ENCODE assay signal across 29 cellular contexts in genomic region chr21:26565546-26565945, GRCh38. TPM values are rescaled to one million over a fixed set of nuclear protein-coding genes. Genes with fewer than 3 reads are reported as not detected.
DNase-seq lines count a peak whose midpoint lies in the region; ATAC-seq, FAIRE-seq and TF ChIP-seq lines count a peak whose summit lies in the region.
"Had no signal": no experiment of that assay in that cellular context is flagged by ENCODE, and none has a peak within 500 bp of the region (broad histone marks: within the 10 kb centered on the region; RNA-seq: fewer than 3 reads in every experiment).

No MANE protein-coding gene starts in this region.

- peaks cover 47% of the 10 kb centered on the region for H3K4me1 ChIP-seq in left ventricle myocardium inferior
- H3K4me1 ChIP-seq in endothelial cell of umbilical vein (ENCODE audit: control insufficient read depth, extremely low read depth, insufficient read depth, low read length): peaks cover 34% of the 10 kb centered on the region
- H3K4me1 ChIP-seq in parathyroid adenoma: no peaks in the 10 kb centered on the region
- H3K4me1 ChIP-seq in uterus: no peaks in the 10 kb centered on the region
- no peaks in the 10 kb centered on the region for H3K4me1 ChIP-seq in mucosa of descending colon (ENCODE audit: low read depth)

- H3K36me3 ChIP-seq in left ventricle myocardium inferior (no peaks in the 10 kb centered on the region), endothelial cell of umbilical vein (ENCODE audit: control insufficient read depth in 2 of 2, extremely low read depth in 1 of 2, insufficient read depth in 2 of 2, low read length in 2 of 2) (peaks cover under 1 to 2% of the 10 kb centered on the region in 2 experiments), parathyroid adenoma (ENCODE audit: control insufficient read depth, insufficient read depth, low read length) (no peaks in the 10 kb centered on the region), uterus (no peaks in the 10 kb centered on the region), mucosa of descending colon (ENCODE audit: low read depth) (no peaks in the 10 kb centered on the region)

- no peaks in the 10 kb centered on the region for H3K9me1 ChIP-seq in endothelial cell of umbilical vein (replicated peaks; ENCODE audit: control insufficient read depth, extremely low read depth, insufficient read depth, low read length)

- no TSS peak for BruUV-seq in endothelial cell of umbilical vein (replicated peaks; lab: Mats Ljungman, UMichigan)

- no peaks in the 10 kb centered on the region for H4K20me1 ChIP-seq in endothelial cell of umbilical vein (replicated peaks; ENCODE audit: control insufficient read depth, extremely low read depth, insufficient read depth, low read length)

- H3K79me2 ChIP-seq in endothelial cell of umbilical vein (ENCODE audit: control insufficient read depth, insufficient read depth, low read length) (peaks cover 8% of the 10 kb centered on the region), parathyroid adenoma (no peaks in the 10 kb centered on the region)

- no peak for ATAC-seq in left ventricle myocardium superior
- no peak for ATAC-seq in mucosa of descending colon
- ATAC-seq: HepG2, Panc1 had no signal

- H3K9ac ChIP-seq in endothelial cell of umbilical vein (replicated peaks; ENCODE audit: extremely low read depth, insufficient read depth, low read length) (no peak overlapping the region), parathyroid adenoma (no peak overlapping the region)
- H3K9ac ChIP-seq: GM23248 had no signal

- FAIRE-seq in endothelial cell of umbilical vein (lab: Jason Lieb, UNC): no peak
- FAIRE-seq: GM18507, HepG2 had no signal

- TF ChIP-seq CTCF in left ventricle myocardium inferior (IDR thresholded peaks at IDR 0.05; ENCODE audit: borderline replicate concordance): no peak
- no peak for TF ChIP-seq CTCF in endothelial cell of umbilical vein (IDR thresholded peaks at IDR 0.05; ENCODE audit: extremely low read depth in 1 of 2, insufficient read depth in 1 of 2, low read depth in 1 of 2, low read length in 2 of 2)
- no peak for TF ChIP-seq CTCF in parathyroid adenoma (IDR thresholded peaks at IDR 0.05)
- no peak for TF ChIP-seq CTCF in uterus (IDR thresholded peaks at IDR 0.05)
- TF ChIP-seq CTCF in mucosa of descending colon (IDR thresholded peaks at IDR 0.05): no peak

- dilution Hi-C loops in endothelial cell of umbilical vein (cut with MboI; ENCODE audit: extremely low pct_ligation_motif_present, low sequenced_read_pairs): no loop called here

- no peak overlapping the region for H3K4me3 ChIP-seq in left ventricle myocardium inferior
- no peak overlapping the region for H3K4me3 ChIP-seq in endothelial cell of umbilical vein (replicated peaks in 1 of 3; ENCODE audit: insufficient read depth in 1 of 3, low read depth in 1 of 3, low read length in 3 of 3)
- H3K4me3 ChIP-seq in parathyroid adenoma (ENCODE audit: low read depth, low read length): no peak overlapping the region
- H3K4me3 ChIP-seq in uterus: no peak overlapping the region
- no peak overlapping the region for H3K4me3 ChIP-seq in mucosa of descending colon
- H3K4me3 ChIP-seq: GM23248 had no signal

- POLR2A ChIA-PET in endothelial cell of umbilical vein (lab: Charles Lee): no interaction called here

- intact Hi-C loops in left ventricle myocardium inferior (cut with micrococcal nuclease) (no loop called here), left ventricle myocardium superior (cut with micrococcal nuclease) (no loop called here), endothelial cell of umbilical vein (cut with micrococcal nuclease) (no loop called here), uterus (cut with DNase I; ENCODE audit: low total_unique reads) (no loop called here), mucosa of descending colon (cut with DNase I, micrococcal nuclease) (no loop called here)

- H3K27me3 ChIP-seq in left ventricle myocardium inferior (ENCODE audit: low read depth) (no peaks in the 10 kb centered on the region), endothelial cell of umbilical vein (ENCODE audit: control insufficient read depth in 2 of 2, insufficient read depth in 2 of 2, low read length in 2 of 2) (no peaks in the 10 kb centered on the region), parathyroid adenoma (ENCODE audit: control insufficient read depth, insufficient read depth, low read length) (no peaks in the 10 kb centered on the region), uterus (no peaks in the 10 kb centered on the region)

- H3K4me2 ChIP-seq in endothelial cell of umbilical vein (ENCODE audit: insufficient read depth, low read length) (no peak overlapping the region), parathyroid adenoma (ENCODE audit: low read length) (no peak overlapping the region)

- peak overlapping the region; percentile 92 for H3K27ac ChIP-seq in left ventricle myocardium inferior (replicated peaks)
- no peak overlapping the region for H3K27ac ChIP-seq in endothelial cell of umbilical vein (ENCODE audit: insufficient read depth, low read depth, low read length)
- peak overlapping the region; percentile 42 for H3K27ac ChIP-seq in parathyroid adenoma
- peak overlapping the region; percentile 43 to 55 for H3K27ac ChIP-seq in uterus
- H3K27ac ChIP-seq: GM23248, RWPE1 had no signal

- H2AFZ ChIP-seq in endothelial cell of umbilical vein (ENCODE audit: low read depth, low read length) (no peak overlapping the region), parathyroid adenoma (no peak overlapping the region)
- H2AFZ ChIP-seq: GM23248 had no signal

- H3K9me3 ChIP-seq in left ventricle myocardium inferior (replicated peaks) (no peaks in the 10 kb centered on the region), endothelial cell of umbilical vein (replicated peaks; ENCODE audit: control insufficient read depth, insufficient read depth, low read length) (no peaks in the 10 kb centered on the region), parathyroid adenoma (ENCODE audit: control insufficient read depth, low read length) (no peaks in the 10 kb centered on the region), uterus (no peaks in the 10 kb centered on the region), mucosa of descending colon (no peaks in the 10 kb centered on the region)

- DNase-seq in left ventricle myocardium inferior (no peak), left ventricle myocardium superior (no peak), endothelial cell of umbilical vein (ENCODE audit: low read depth, low spot score) (peak; percentile 44), uterus (no peak), NCI-H446 (lab: John Stamatoyannopoulos, UW) (no peak), Ammon's horn (ENCODE audit: low spot score) (no peak), mucosa of descending colon (no peak)
- DNase-seq: AML-193; C1 segment of cervical spinal cord; CD4-positive, alpha-beta memory T cell; COR-L47; DMS53; GM23248; H7; Kasumi-1; NCI-H1694; NCI-H2081; NCI-H2227 treated with DMSO at 0.1 percent for 48 hours; NCI-H510A; NCI-H69; SHP77 treated with DMSO at 0.1 percent for 48 hours had no signal

- TF ChIP-seq POLR2A in endothelial cell of umbilical vein (IDR thresholded peaks at IDR 0.05; ENCODE audit: low read depth, low read length): no peak
- no peak for TF ChIP-seq POLR2A in uterus (IDR thresholded peaks at IDR 0.05)

- CTCF ChIA-PET in endothelial cell of umbilical vein (lab: Charles Lee): interaction anchor here (1.4 kb wide), 1 partner anchor 19 kb away, joined by 4 read pairs; no protein-coding TSS in a partner anchor

TF ChIP-seq in endothelial cell of umbilical vein, 7 proteins besides CTCF, POLR2A, EP300 and RAD21:
- TF ChIP-seq MYC (IDR thresholded peaks at IDR 0.05; ENCODE audit: low read depth, low read length) (no peak), JUN (IDR thresholded peaks at IDR 0.05; ENCODE audit: borderline replicate concordance, insufficient read depth, insufficient read length, low read depth) (no peak), EZH2 (IDR thresholded peaks at IDR 0.05; ENCODE audit: borderline replicate concordance, low read depth, low read length, severe bottlenecking) (no peak), MAX (IDR thresholded peaks at IDR 0.05; ENCODE audit: insufficient read depth, insufficient read length) (no peak), POLR2AphosphoS5 (IDR thresholded peaks at IDR 0.05; ENCODE audit: insufficient read depth, low read depth, low read length) (no peak), GATA2 (IDR thresholded peaks at IDR 0.05; ENCODE audit: insufficient read depth, insufficient read length, low read depth, low read length) (no peak), FOS (IDR thresholded peaks at IDR 0.05; ENCODE audit: borderline replicate concordance, insufficient read depth, low read length) (no peak)

RNA-seq across cellular contexts. Expression of gene CYYR1, which starts 7.5 kb away (rescaled TPM):
- total RNA-seq in left ventricle myocardium inferior (21.6 TPM), left ventricle myocardium superior (27.5 TPM), endothelial cell of umbilical vein (23.8 and 25.7 TPM in 2 replicates), uterus (10 to 100 TPM; 15.9 to 83.8 (median 23.7) TPM), mucosa of descending colon (1 to 10 TPM; 4.3 to 5.9 (median 5.2) TPM)
- 10.3 and 13.2 TPM in 2 replicates for polyA plus RNA-seq in endothelial cell of umbilical vein
- polyA plus RNA-seq in endothelial cell of umbilical vein (2011; cell fraction: cytosol; rRNA removed): 8.1 and 10.5 TPM in 2 replicates
- polyA plus RNA-seq in endothelial cell of umbilical vein (2011; cell fraction: nucleus; rRNA removed): 7.2 and 7.5 TPM in 2 replicates
- 7.0 and 11.7 TPM in 2 replicates for polyA plus RNA-seq in endothelial cell of umbilical vein (2012)
- polyA minus RNA-seq in endothelial cell of umbilical vein: 28.0 and 29.7 TPM in 2 replicates
- not detected for polyA minus RNA-seq in endothelial cell of umbilical vein (2011; cell fraction: cytosol; rRNA and poly(A)+ RNA removed)
- 28.7 and 30.3 TPM in 2 replicates for polyA minus RNA-seq in endothelial cell of umbilical vein (2011; cell fraction: nucleus; rRNA and poly(A)+ RNA removed)
- total RNA-seq: CD4-positive, alpha-beta memory T cell; G401; GM23248; HepG2; HT1080; M059J had no signal
- polyA plus RNA-seq: CD4-positive, alpha-beta memory T cell; HepG2 had no signal
